Comparison of ENCODE assay signal across 27 cellular contexts in genomic region chr4:45550766-45551366, GRCh38.
A peak's percentile ranks its signal among the peaks of the same experiment; 100 is the strongest.
DNase-seq lines count a peak whose midpoint lies in the region; ATAC-seq and TF ChIP-seq lines count a peak whose summit lies in the region.
"Had no signal": no experiment of that assay in that cellular context is flagged by ENCODE, and none has a peak within 500 bp of the region (broad histone marks: within the 10 kb centered on the region; RNA-seq: fewer than 3 reads in every experiment).

No MANE protein-coding gene starts in this region.

- WGBS in GM23248 (ENCODE audit: low coverage in 1 of 2, low lambda C conversion rate in 2 of 2, missing lambda C conversion rate in 2 of 2), 2 experiments, result 11 to 12% methylated on average over 4 of the region's 4 CpGs

- H3K4me3 ChIP-seq in GM23248 (no peak overlapping the region), colonic mucosa (no peak overlapping the region)
- H3K4me3 ChIP-seq: dorsolateral prefrontal cortex, lung, mucosa of descending colon, skin epidermis, upper lobe of left lung had no signal

- ATAC-seq in stimulated activated effector memory CD8-positive, alpha-beta T cell treated with anti-CD3 and anti-CD28 coated beads, Interleukin-12 subunit alpha, Interleukin-12 subunit beta, amount 100 ng/mL, for 72 hours, result no peak
- ATAC-seq: activated CD4-positive, alpha-beta T cell treated with anti-CD3 and anti-CD28 coated beads for 36 hours; mucosa of descending colon; natural killer cell treated with Interleukin-12 subunit alpha and Interleukin-12 subunit beta and Interleukin-15 and Interleukin-18, amount 100 ng/mL, for 72 hours had no signal

- H3K36me3 ChIP-seq in GM23248 (ENCODE audit: low read depth), result no peaks in the 10 kb centered on the region
- H3K36me3 ChIP-seq in colonic mucosa, result no peaks in the 10 kb centered on the region
- H3K36me3 ChIP-seq: upper lobe of left lung had no signal

- no peaks in the 10 kb centered on the region for H4K20me1 ChIP-seq in GM23248 (ENCODE audit: insufficient read depth)

- peak; percentile 28 for TF ChIP-seq CTCF in C4-2B (conservative IDR thresholded peaks at IDR 0.05)
- TF ChIP-seq CTCF in chondrocyte (IDR thresholded peaks at IDR 0.05), result peak; percentile 15
- TF ChIP-seq CTCF in type B pancreatic cell (conservative IDR thresholded peaks at IDR 0.05), result no peak
- no peak for TF ChIP-seq CTCF in colonic mucosa (IDR thresholded peaks at IDR 0.05)

- H3K36me3 Mint-ChIP-seq in chondrocyte (ENCODE audit: low read depth) (no peaks in the 10 kb centered on the region), type B pancreatic cell (no peaks in the 10 kb centered on the region)
- no peaks in the 10 kb centered on the region for H3K36me3 Mint-ChIP-seq in T-helper 2 cell treated with Interferon-gamma antibody and Interleukin-4, amounts not matched to agents 5 μg/mL and 100 μg/mL, for 36 hours (ENCODE audit: low read depth)
- H3K36me3 Mint-ChIP-seq in stimulated activated effector memory CD8-positive, alpha-beta T cell treated with anti-CD3 and anti-CD28 coated beads, Interleukin-12 subunit alpha, Interleukin-12 subunit beta, amount 100 ng/mL, for 72 hours, result no peaks in the 10 kb centered on the region
- H3K36me3 Mint-ChIP-seq: activated naive CD8-positive, alpha-beta T cell treated with anti-CD3 and anti-CD28 coated beads, Interleukin-2, amount 10 ng/mL, durations not matched to agents 7 days and 5 days; natural killer cell treated with Interleukin-12 subunit alpha and Interleukin-12 subunit beta and Interleukin-15 and Interleukin-18, amount 100 ng/mL, for 72 hours had no signal

- peak; percentile 23 for DNase-seq in GM23248
- DNase-seq in NCI-H460 (ENCODE audit: extremely low read depth, low read depth), result peak; percentile 12
- DNase-seq in chondrocyte (ENCODE audit: low spot score), result no peak
- no peak for DNase-seq in type B pancreatic cell (ENCODE audit: extremely low spot score, unreplicated experiment)
- no peak for DNase-seq in T-helper 2 cell treated with Interferon-gamma antibody and Interleukin-4, amounts not matched to agents 5 μg/mL and 100 μg/mL, for 36 hours (ENCODE audit: low spot score)
- no peak for DNase-seq in stimulated activated effector memory CD8-positive, alpha-beta T cell treated with anti-CD3 and anti-CD28 coated beads, Interleukin-12 subunit alpha, Interleukin-12 subunit beta, amount 100 ng/mL, for 72 hours (ENCODE audit: low spot score in 2 of 2)
- DNase-seq in colonic mucosa, result no peak
- DNase-seq: activated CD4-positive, alpha-beta T cell treated with anti-CD3 and anti-CD28 coated beads for 36 hours; activated effector memory CD4-positive, alpha-beta T cell treated with anti-CD3 and anti-CD28 coated beads, Interleukin-2, amount 50 U/mL, for 16 hours; activated naive CD8-positive, alpha-beta T cell treated with anti-CD3 and anti-CD28 coated beads, Interleukin-2, amount 10 ng/mL, durations not matched to agents 7 days and 5 days; activated T-cell treated with anti-CD3 and anti-CD28 coated beads, Interleukin-2, amount 50 U/mL, for 1 hour; DMS79; dorsolateral prefrontal cortex; GF-D8; HCEC 1CT; mucosa of descending colon; NCI-H1694 treated with DMSO at 0.1 percent for 48 hours; SK-N-SH; stimulated activated CD8-positive, alpha-beta memory T cell treated with anti-CD3 and anti-CD28 coated beads, Interleukin-4, amount 100 ng/mL, for 48 hours; upper lobe of left lung had no signal

- no peak overlapping the region for H3K4me2 ChIP-seq in GM23248 (ENCODE audit: unreplicated experiment)
- H3K4me2 ChIP-seq: KMS-11, SK-N-SH had no signal

- H3K27me3 Mint-ChIP-seq in chondrocyte (ENCODE audit: low read depth), result no peaks in the 10 kb centered on the region
- H3K27me3 Mint-ChIP-seq in type B pancreatic cell, result no peaks in the 10 kb centered on the region
- no peaks in the 10 kb centered on the region for H3K27me3 Mint-ChIP-seq in T-helper 2 cell treated with Interferon-gamma antibody and Interleukin-4, amounts not matched to agents 5 μg/mL and 100 μg/mL, for 36 hours (ENCODE audit: low read depth)
- H3K27me3 Mint-ChIP-seq: activated CD4-positive, alpha-beta T cell treated with anti-CD3 and anti-CD28 coated beads for 36 hours; activated naive CD8-positive, alpha-beta T cell treated with anti-CD3 and anti-CD28 coated beads, Interleukin-2, amount 10 ng/mL, durations not matched to agents 7 days and 5 days; central memory CD8-positive, alpha-beta T cell; natural killer cell treated with Interleukin-12 subunit alpha and Interleukin-12 subunit beta and Interleukin-15 and Interleukin-18, amount 100 ng/mL, for 72 hours had no signal

- H3K4me1 Mint-ChIP-seq in chondrocyte (ENCODE audit: low read depth), result no peaks in the 10 kb centered on the region
- no peaks in the 10 kb centered on the region for H3K4me1 Mint-ChIP-seq in type B pancreatic cell (ENCODE audit: unreplicated experiment)
- H3K4me1 Mint-ChIP-seq in T-helper 2 cell treated with Interferon-gamma antibody and Interleukin-4, amounts not matched to agents 5 μg/mL and 100 μg/mL, for 36 hours (ENCODE audit: low read depth), result no peaks in the 10 kb centered on the region
- no peaks in the 10 kb centered on the region for H3K4me1 Mint-ChIP-seq in stimulated activated effector memory CD8-positive, alpha-beta T cell treated with anti-CD3 and anti-CD28 coated beads, Interleukin-12 subunit alpha, Interleukin-12 subunit beta, amount 100 ng/mL, for 72 hours
- H3K4me1 Mint-ChIP-seq: activated CD4-positive, alpha-beta T cell treated with anti-CD3 and anti-CD28 coated beads for 36 hours; activated naive CD8-positive, alpha-beta T cell treated with anti-CD3 and anti-CD28 coated beads, Interleukin-2, amount 10 ng/mL, durations not matched to agents 7 days and 5 days; central memory CD8-positive, alpha-beta T cell had no signal

- H3K9me3 ChIP-seq in GM23248 (ENCODE audit: low read depth) (no peaks in the 10 kb centered on the region), colonic mucosa (no peaks in the 10 kb centered on the region)
- H3K9me3 ChIP-seq: mucosa of descending colon, SK-N-SH, upper lobe of left lung had no signal

- intact Hi-C loops in colonic mucosa (cut with DNase I), result no loop called here

- H3K9me2 ChIP-seq in GM23248 (ENCODE audit: insufficient read depth), result no peaks in the 10 kb centered on the region
- H3K9me2 ChIP-seq: SK-N-SH had no signal

- peak overlapping the region; percentile 68 for H2AFZ ChIP-seq in GM23248

- H3K4me3 Mint-ChIP-seq in chondrocyte (ENCODE audit: unreplicated experiment), result no peak overlapping the region
- H3K4me3 Mint-ChIP-seq in type B pancreatic cell, result no peak overlapping the region
- no peak overlapping the region for H3K4me3 Mint-ChIP-seq in T-helper 2 cell treated with Interferon-gamma antibody and Interleukin-4, amounts not matched to agents 5 μg/mL and 100 μg/mL, for 36 hours
- H3K4me3 Mint-ChIP-seq in stimulated activated effector memory CD8-positive, alpha-beta T cell treated with anti-CD3 and anti-CD28 coated beads, Interleukin-12 subunit alpha, Interleukin-12 subunit beta, amount 100 ng/mL, for 72 hours, result no peak overlapping the region
- H3K4me3 Mint-ChIP-seq: activated CD4-positive, alpha-beta T cell treated with anti-CD3 and anti-CD28 coated beads for 36 hours; activated naive CD8-positive, alpha-beta T cell treated with anti-CD3 and anti-CD28 coated beads, Interleukin-2, amount 10 ng/mL, durations not matched to agents 7 days and 5 days; central memory CD8-positive, alpha-beta T cell; natural killer cell treated with Interleukin-12 subunit alpha and Interleukin-12 subunit beta and Interleukin-15 and Interleukin-18, amount 100 ng/mL, for 72 hours had no signal

- no peaks in the 10 kb centered on the region for H3K9me3 Mint-ChIP-seq in chondrocyte (ENCODE audit: low read depth)
- peaks cover 4% of the 10 kb centered on the region for H3K9me3 Mint-ChIP-seq in type B pancreatic cell
- H3K9me3 Mint-ChIP-seq in T-helper 2 cell treated with Interferon-gamma antibody and Interleukin-4, amounts not matched to agents 5 μg/mL and 100 μg/mL, for 36 hours, result peaks cover 10% of the 10 kb centered on the region
- peaks cover 17% of the 10 kb centered on the region for H3K9me3 Mint-ChIP-seq in stimulated activated effector memory CD8-positive, alpha-beta T cell treated with anti-CD3 and anti-CD28 coated beads, Interleukin-12 subunit alpha, Interleukin-12 subunit beta, amount 100 ng/mL, for 72 hours
- H3K9me3 Mint-ChIP-seq: activated naive CD8-positive, alpha-beta T cell treated with anti-CD3 and anti-CD28 coated beads, Interleukin-2, amount 10 ng/mL, durations not matched to agents 7 days and 5 days had no signal

- H3K27ac Mint-ChIP-seq in chondrocyte (ENCODE audit: unreplicated experiment) (no peak overlapping the region), type B pancreatic cell (no peak overlapping the region)
- H3K27ac Mint-ChIP-seq in T-helper 2 cell treated with Interferon-gamma antibody and Interleukin-4, amounts not matched to agents 5 μg/mL and 100 μg/mL, for 36 hours, result no peak overlapping the region
- no peak overlapping the region for H3K27ac Mint-ChIP-seq in stimulated activated effector memory CD8-positive, alpha-beta T cell treated with anti-CD3 and anti-CD28 coated beads, Interleukin-12 subunit alpha, Interleukin-12 subunit beta, amount 100 ng/mL, for 72 hours
- H3K27ac Mint-ChIP-seq: activated CD4-positive, alpha-beta T cell treated with anti-CD3 and anti-CD28 coated beads for 36 hours; activated naive CD8-positive, alpha-beta T cell treated with anti-CD3 and anti-CD28 coated beads, Interleukin-2, amount 10 ng/mL, durations not matched to agents 7 days and 5 days; natural killer cell treated with Interleukin-12 subunit alpha and Interleukin-12 subunit beta and Interleukin-15 and Interleukin-18, amount 100 ng/mL, for 72 hours had no signal

- H3K27me3 ChIP-seq in GM23248 (replicated peaks; ENCODE audit: insufficient read depth) (no peaks in the 10 kb centered on the region), colonic mucosa (no peaks in the 10 kb centered on the region)
- H3K27me3 ChIP-seq: dorsolateral prefrontal cortex, upper lobe of left lung had no signal

- H3F3A ChIP-seq in GM23248 (ENCODE audit: insufficient read depth), result no peaks in the 10 kb centered on the region

- H3K4me1 ChIP-seq in GM23248 (ENCODE audit: insufficient read depth) (no peaks in the 10 kb centered on the region), colonic mucosa (no peaks in the 10 kb centered on the region)
- H3K4me1 ChIP-seq: upper lobe of left lung had no signal

- in situ Hi-C loops in GM23248 (cut with MboI), result no loop called here

- no peak overlapping the region for H3K9ac ChIP-seq in GM23248
- H3K9ac ChIP-seq in colonic mucosa (ENCODE audit: low read depth in 2 of 2, low read length in 2 of 2), result no peak overlapping the region
- H3K9ac ChIP-seq: KMS-11, SK-N-SH had no signal

- H3K27ac ChIP-seq in C4-2B, result no peak overlapping the region
- H3K27ac ChIP-seq in GM23248, result no peak overlapping the region
- H3K27ac ChIP-seq in colonic mucosa, result no peak overlapping the region
- H3K27ac ChIP-seq: dorsolateral prefrontal cortex, KMS-11, RWPE1, skin epidermis, upper lobe of left lung had no signal

- H3K79me2 ChIP-seq in GM23248 (ENCODE audit: insufficient read depth), result no peaks in the 10 kb centered on the region

Comparison
In these comparisons a context has a peak if more than half of its experiments do, and no peak if none do; other contexts are left out.
1. CTCF ChIP-seq: peak in C4-2B (single experiment) and chondrocyte (single experiment); none in type B pancreatic cell (single experiment) and colonic mucosa (single experiment).
2. DNase-seq: peak in GM23248 (single experiment) and NCI-H460 (single experiment); none in chondrocyte (single experiment), type B pancreatic cell (single experiment), T-helper 2 cell treated with Interferon-gamma antibody and Interleukin-4, amounts not matched to agents 5 μg/mL and 100 μg/mL, for 36 hours (single experiment), stimulated activated effector memory CD8-positive, alpha-beta T cell treated with anti-CD3 and anti-CD28 coated beads, Interleukin-12 subunit alpha, Interleukin-12 subunit beta, amount 100 ng/mL, for 72 hours (0 of 2) and colonic mucosa (single experiment).